8 cellular contexts compared by ENCODE assay signal in genomic region chr6:22737331-22737730, GRCh38.
DNase-seq lines count a peak whose midpoint lies in the region; ATAC-seq and TF ChIP-seq lines count a peak whose summit lies in the region.

No MANE protein-coding gene starts in this region.

- H2AFZ ChIP-seq in osteoblast (ENCODE audit: low read length) = peak overlapping the region; percentile 28

- ATAC-seq in HG02798 (IDR thresholded peaks at IDR 0.05; ENCODE audit: poor library complexity, unreplicated experiment) = no peak

- H3K79me2 ChIP-seq in osteoblast (ENCODE audit: insufficient read depth, low read length) = no peaks in the 10 kb centered on the region

- H3K36me3 ChIP-seq in GM06990 (ENCODE audit: control insufficient read depth, insufficient read depth, low read length) (no peaks in the 10 kb centered on the region), osteoblast (ENCODE audit: insufficient read depth, low read length) (no peaks in the 10 kb centered on the region), stomach (no peaks in the 10 kb centered on the region)

- intact Hi-C loops in stomach (cut with DNase I; ENCODE audit: low total_unique reads) = no loop called here

- H3K4me1 ChIP-seq in osteoblast (ENCODE audit: insufficient read depth, low read length) (no peaks in the 10 kb centered on the region), stomach (peaks cover 0 to 4% (median 0%) of the 10 kb centered on the region in 4 donors)

- TF ChIP-seq POLR2A in stomach (IDR thresholded peaks at IDR 0.05) = no peak

- H3K4me3 ChIP-seq in GM06990 (replicated peaks; ENCODE audit: low read depth, low read length) (no peak overlapping the region), osteoblast (ENCODE audit: insufficient read depth, low read length) (no peak overlapping the region), stomach (no peak overlapping the region)

- TF ChIP-seq EP300 in stomach (IDR thresholded peaks at IDR 0.05) = no peak

- 48 to 57% (median 50%) methylated on average over 5 of the region's 5 CpGs for WGBS in stomach, 5 donors

- H3K4me2 ChIP-seq in osteoblast (ENCODE audit: insufficient read depth, low read length) = no peak overlapping the region

- peak; percentile 48 for TF ChIP-seq CTCF in GM06990 (IDR thresholded peaks at IDR 0.05; ENCODE audit: insufficient read depth, low read length, poor library complexity, severe bottlenecking)
- TF ChIP-seq CTCF in osteoblast (IDR thresholded peaks at IDR 0.05; ENCODE audit: extremely low read depth, low read depth, low read length) = peak; percentile 63
- TF ChIP-seq CTCF in stomach (IDR thresholded peaks at IDR 0.05) = peak in 2 of 7 experiments; percentile 5 to 15

- H3K27ac ChIP-seq in osteoblast (ENCODE audit: low read depth, low read length) = no peak overlapping the region
- no peak overlapping the region for H3K27ac ChIP-seq in stomach

- H3K9me3 ChIP-seq in osteoblast (ENCODE audit: low read depth, low read length) = no peaks in the 10 kb centered on the region
- H3K9me3 ChIP-seq in stomach = no peaks in the 10 kb centered on the region

- no peak for DNase-seq in GM06990 (ENCODE audit: extremely low read depth, insufficient read length)
- DNase-seq in NCI-H69 (lab: John Stamatoyannopoulos, UW) = peak; percentile 81
- peak; percentile 50 for DNase-seq in fibroblast of gingiva (ENCODE audit: low read depth)
- peak; percentile 34 for DNase-seq in osteoblast (ENCODE audit: insufficient read length, low spot score, missing footprints)
- no peak for DNase-seq in cerebellar nuclear complex (lab: John Stamatoyannopoulos, UW)
- DNase-seq in stomach = no peak
- no peak for DNase-seq in DMS114 treated with DMSO at 0.1 percent for 48 hours (lab: John Stamatoyannopoulos, UW; ENCODE audit: unreplicated experiment)

- H4K20me1 ChIP-seq in osteoblast (ENCODE audit: insufficient read depth, low read length) = no peaks in the 10 kb centered on the region

- no peaks in the 10 kb centered on the region for H3K27me3 ChIP-seq in GM06990 (replicated peaks; ENCODE audit: control insufficient read depth, insufficient read depth, low read length)
- no peaks in the 10 kb centered on the region for H3K27me3 ChIP-seq in osteoblast (ENCODE audit: insufficient read depth, low read length)
- no peaks in the 10 kb centered on the region for H3K27me3 ChIP-seq in stomach

Comparison
In these comparisons a context has a peak if more than half of its experiments do, and no peak if none do; other contexts are left out.
1. DNase-seq: peak in NCI-H69 (single experiment), fibroblast of gingiva (single experiment) and osteoblast (single experiment); none in GM06990 (single experiment), cerebellar nuclear complex (0 of 2), stomach (single experiment) and DMS114 treated with DMSO at 0.1 percent for 48 hours (single experiment).